28 cellular contexts compared by ENCODE assay signal in genomic region chr6:56766139-56766805, GRCh38.
DNase-seq lines count a peak whose midpoint lies in the region; ATAC-seq and TF ChIP-seq lines count a peak whose summit lies in the region.
"Had no signal": no experiment of that assay in that cellular context is flagged by ENCODE, and none has a peak within 500 bp of the region (broad histone marks: within the 10 kb centered on the region; RNA-seq: fewer than 3 reads in every experiment).

No MANE protein-coding gene starts in this region.

- DNase-seq in MM.1S = no peak
- DNase-seq in chondrocyte (ENCODE audit: low spot score) = no peak
- no peak for DNase-seq in trophoblast cell
- no peak for DNase-seq in transverse colon
- no peak for DNase-seq in left lobe of liver (ENCODE audit: low spot score)
- DNase-seq in hippocampal formation (lab: John Stamatoyannopoulos, UW) = no peak
- DNase-seq: activated CD8-positive, alpha-beta T cell treated with anti-CD3 and anti-CD28 coated beads, Interleukin-2, amount 10 ng/mL, durations not matched to agents 7 days and 5 days; activated effector memory CD4-positive, alpha-beta T cell treated with anti-CD3 and anti-CD28 coated beads, Interleukin-2, amount 50 U/mL, for 16 hours; activated naive CD8-positive, alpha-beta T cell treated with anti-CD3 and anti-CD28 coated beads, Interleukin-2, amount 10 ng/mL, durations not matched to agents 7 days and 5 days; activated T-cell treated with anti-CD3 and anti-CD28 coated beads for 4 hours; C1 segment of cervical spinal cord; DND-41; effector CD8-positive, alpha-beta T cell; immature natural killer cell; NCI-H1105; NCI-H2029; NCI-H774; SIG-M5; stimulated activated CD4-positive, alpha-beta T cell treated with anti-CD3 and anti-CD28 coated beads, Interleukin-2, amount 100 ng/mL, for 24 hours; T-helper 1 cell; uterus had no signal

- H3K9me3 Mint-ChIP-seq in chondrocyte (ENCODE audit: low read depth) = no peaks in the 10 kb centered on the region
- H3K9me3 Mint-ChIP-seq: activated naive CD8-positive, alpha-beta T cell treated with anti-CD3 and anti-CD28 coated beads, Interleukin-2, amount 10 ng/mL, durations not matched to agents 7 days and 5 days; natural killer cell treated with Interleukin-12 subunit alpha and Interleukin-12 subunit beta and Interleukin-15 and Interleukin-18, amount 100 ng/mL, for 72 hours had no signal

- peak overlapping the region; percentile 22 for H2BK120ac ChIP-seq in trophoblast cell (ENCODE audit: insufficient read depth, low read length, poor library complexity)

- H3K79me1 ChIP-seq in trophoblast cell (ENCODE audit: low read length) = peaks cover 2% of the 10 kb centered on the region

- no peak overlapping the region for H3K4me3 Mint-ChIP-seq in chondrocyte (ENCODE audit: unreplicated experiment)
- H3K4me3 Mint-ChIP-seq: activated CD8-positive, alpha-beta T cell treated with anti-CD3 and anti-CD28 coated beads, Interleukin-2, amount 10 ng/mL, durations not matched to agents 7 days and 5 days; activated naive CD8-positive, alpha-beta T cell treated with anti-CD3 and anti-CD28 coated beads, Interleukin-2, amount 10 ng/mL, durations not matched to agents 7 days and 5 days; immature natural killer cell; natural killer cell treated with Interleukin-12 subunit alpha and Interleukin-12 subunit beta and Interleukin-15 and Interleukin-18, amount 100 ng/mL, for 72 hours had no signal

- peak overlapping the region; percentile 40 for H2BK12ac ChIP-seq in trophoblast cell (ENCODE audit: low read length)

- TF ChIP-seq CTCF in MM.1S (IDR thresholded peaks at IDR 0.05; ENCODE audit: low read length) = no peak
- no peak for TF ChIP-seq CTCF in chondrocyte (IDR thresholded peaks at IDR 0.05)
- no peak for TF ChIP-seq CTCF in transverse colon (IDR thresholded peaks at IDR 0.05)

- H2AK5ac ChIP-seq in trophoblast cell (ENCODE audit: low read length) = no peak overlapping the region

- H3K36me3 Mint-ChIP-seq in chondrocyte (ENCODE audit: low read depth) = no peaks in the 10 kb centered on the region
- H3K36me3 Mint-ChIP-seq: activated naive CD8-positive, alpha-beta T cell treated with anti-CD3 and anti-CD28 coated beads, Interleukin-2, amount 10 ng/mL, durations not matched to agents 7 days and 5 days; immature natural killer cell; natural killer cell treated with Interleukin-12 subunit alpha and Interleukin-12 subunit beta and Interleukin-15 and Interleukin-18, amount 100 ng/mL, for 72 hours had no signal

- H3K18ac ChIP-seq in trophoblast cell (ENCODE audit: low read length) = no peak overlapping the region

- no peaks in the 10 kb centered on the region for H3K27me3 ChIP-seq in BLaER1
- H3K27me3 ChIP-seq in MM.1S (replicated peaks; ENCODE audit: insufficient read depth, low read length) = no peaks in the 10 kb centered on the region
- no peaks in the 10 kb centered on the region for H3K27me3 ChIP-seq in trophoblast cell (ENCODE audit: insufficient read depth, low read length)
- no peaks in the 10 kb centered on the region for H3K27me3 ChIP-seq in transverse colon
- H3K27me3 ChIP-seq: hepatocyte, uterus had no signal

- in situ Hi-C loops in transverse colon (cut with MboI; ENCODE audit: low pct_ligation_motif_present in 1 of 4, low pct_unique_long_range_greater_than_20kb in 1 of 4, low sequenced_read_pairs in 3 of 4) = no loop called here

- H4K20me1 ChIP-seq in BLaER1 = no peaks in the 10 kb centered on the region
- H4K20me1 ChIP-seq in MM.1S (ENCODE audit: insufficient read depth, low read length) = no peaks in the 10 kb centered on the region

- no peak overlapping the region for H3K27ac ChIP-seq in BLaER1
- peak overlapping the region; percentile 55; the same call in 1 of the 2 replicates for H3K27ac ChIP-seq in MM.1S (ENCODE audit: low read length)
- peak overlapping the region; percentile 27 for H3K27ac ChIP-seq in trophoblast cell (ENCODE audit: low read depth, low read length)
- peak overlapping the region in 2 of 4 donors; percentile 5 to 25 for H3K27ac ChIP-seq in transverse colon
- H3K27ac ChIP-seq: hepatocyte, skin epidermis, uterus had no signal

- H2AFZ ChIP-seq in MM.1S (ENCODE audit: low read length) (no peak overlapping the region), trophoblast cell (ENCODE audit: insufficient read depth, low read length, poor library complexity) (no peak overlapping the region)
- H2AFZ ChIP-seq: hepatocyte had no signal

- H3K36me3 ChIP-seq in BLaER1 = no peaks in the 10 kb centered on the region
- H3K36me3 ChIP-seq in MM.1S (replicated peaks; ENCODE audit: insufficient read depth, low read length) = no peaks in the 10 kb centered on the region
- H3K36me3 ChIP-seq in trophoblast cell (ENCODE audit: control insufficient read depth in 1 of 2, insufficient read depth in 2 of 2, low read length in 2 of 2) = no peaks in the 10 kb centered on the region
- H3K36me3 ChIP-seq in transverse colon = no peaks in the 10 kb centered on the region
- H3K36me3 ChIP-seq: HAP-1, uterus had no signal

- no peak for TF ChIP-seq EP300 in transverse colon (IDR thresholded peaks at IDR 0.05; ENCODE audit: low read depth)

- no peak overlapping the region for H4K8ac ChIP-seq in trophoblast cell (ENCODE audit: low read depth, low read length)

- H3K79me2 ChIP-seq in MM.1S (ENCODE audit: low read length) (peaks cover 72% of the 10 kb centered on the region), trophoblast cell (ENCODE audit: control insufficient read depth, insufficient read depth, low read length, poor library complexity) (no peaks in the 10 kb centered on the region)

- no peak overlapping the region for H3K14ac ChIP-seq in trophoblast cell (ENCODE audit: low read length)

- H3K4me1 ChIP-seq in BLaER1 (peaks cover 9% of the 10 kb centered on the region), MM.1S (ENCODE audit: low read length) (peaks cover 61% of the 10 kb centered on the region), trophoblast cell (ENCODE audit: control insufficient read depth in 1 of 2, insufficient read depth in 2 of 2, low read length in 2 of 2) (peaks cover 7 to 8% of the 10 kb centered on the region in 2 experiments), transverse colon (peaks cover 0 to 36% (median 7%) of the 10 kb centered on the region in 4 donors)
- H3K4me1 ChIP-seq: HAP-1 had no signal

- H4K12ac ChIP-seq in trophoblast cell (ENCODE audit: low read depth, low read length) = peak overlapping the region; percentile 54

- H3K4me2 ChIP-seq in BLaER1 = peak overlapping the region; percentile 18; the same call in 1 of the 2 replicates
- H3K4me2 ChIP-seq in MM.1S (ENCODE audit: low read depth, low read length) = no peak overlapping the region
- no peak overlapping the region for H3K4me2 ChIP-seq in trophoblast cell (ENCODE audit: low read length)
- H3K4me2 ChIP-seq: hepatocyte had no signal

- H3K23ac ChIP-seq in trophoblast cell (ENCODE audit: low read length) = no peak overlapping the region

- TF ChIP-seq POLR2A in transverse colon (IDR thresholded peaks at IDR 0.05) = no peak

- no peak overlapping the region for H2BK5ac ChIP-seq in trophoblast cell (ENCODE audit: low read depth, low read length, poor library complexity)

- peak overlapping the region; percentile 82 for H3K27ac Mint-ChIP-seq in chondrocyte (ENCODE audit: unreplicated experiment)
- H3K27ac Mint-ChIP-seq: activated CD8-positive, alpha-beta T cell treated with anti-CD3 and anti-CD28 coated beads, Interleukin-2, amount 10 ng/mL, durations not matched to agents 7 days and 5 days; activated naive CD8-positive, alpha-beta T cell treated with anti-CD3 and anti-CD28 coated beads, Interleukin-2, amount 10 ng/mL, durations not matched to agents 7 days and 5 days; immature natural killer cell; natural killer cell treated with Interleukin-12 subunit alpha and Interleukin-12 subunit beta and Interleukin-15 and Interleukin-18, amount 100 ng/mL, for 72 hours; progenitor cell of endocrine pancreas had no signal

- no peaks in the 10 kb centered on the region for H3K9me2 ChIP-seq in MM.1S (replicated peaks; ENCODE audit: insufficient read depth, low read length)

- H4K91ac ChIP-seq in trophoblast cell (ENCODE audit: low read depth, low read length) = no peak overlapping the region

- no peaks in the 10 kb centered on the region for H3K27me3 Mint-ChIP-seq in chondrocyte (ENCODE audit: low read depth)
- H3K27me3 Mint-ChIP-seq: natural killer cell treated with Interleukin-12 subunit alpha and Interleukin-12 subunit beta and Interleukin-15 and Interleukin-18, amount 100 ng/mL, for 72 hours; progenitor cell of endocrine pancreas had no signal

- intact Hi-C loops in transverse colon (cut with DNase I; ENCODE audit: low total_unique reads) = loop anchor here (1.0 to 10.0 kb wide), 2 partner anchors 43 to 79 kb away; no protein-coding TSS in a partner anchor

- H3K9me3 ChIP-seq in BLaER1 = no peaks in the 10 kb centered on the region
- no peaks in the 10 kb centered on the region for H3K9me3 ChIP-seq in MM.1S (replicated peaks; ENCODE audit: insufficient read depth, low read length)
- H3K9me3 ChIP-seq in trophoblast cell (ENCODE audit: insufficient read depth, low read depth, low read length) = no peaks in the 10 kb centered on the region
- H3K9me3 ChIP-seq in transverse colon = no peaks in the 10 kb centered on the region
- H3K9me3 ChIP-seq: HAP-1, uterus had no signal

- H3F3A ChIP-seq in MM.1S (ENCODE audit: insufficient read depth, low read length) = peaks cover 27% of the 10 kb centered on the region

- H3K9ac ChIP-seq in BLaER1 (no peak overlapping the region), MM.1S (ENCODE audit: low read length) (no peak overlapping the region), trophoblast cell (ENCODE audit: low read length) (no peak overlapping the region)

- H3K4ac ChIP-seq in trophoblast cell (ENCODE audit: low read depth, low read length) = no peak overlapping the region

- peaks cover 69% of the 10 kb centered on the region for H3K4me1 Mint-ChIP-seq in chondrocyte (ENCODE audit: low read depth)
- H3K4me1 Mint-ChIP-seq: activated naive CD8-positive, alpha-beta T cell treated with anti-CD3 and anti-CD28 coated beads, Interleukin-2, amount 10 ng/mL, durations not matched to agents 7 days and 5 days; immature natural killer cell had no signal

- no peak for ATAC-seq in left lobe of liver
- ATAC-seq in GM21367 (IDR thresholded peaks at IDR 0.05; ENCODE audit: unreplicated experiment) = no peak
- ATAC-seq: activated CD8-positive, alpha-beta T cell treated with anti-CD3 and anti-CD28 coated beads, Interleukin-2, amount 10 ng/mL, durations not matched to agents 7 days and 5 days; natural killer cell treated with Interleukin-12 subunit alpha and Interleukin-12 subunit beta and Interleukin-15 and Interleukin-18, amount 100 ng/mL, for 72 hours had no signal

- no peak overlapping the region for H3K4me3 ChIP-seq in BLaER1
- no peak overlapping the region for H3K4me3 ChIP-seq in MM.1S (ENCODE audit: low read length)
- H3K4me3 ChIP-seq in trophoblast cell (ENCODE audit: low read depth, low read length) = no peak overlapping the region
- no peak overlapping the region for H3K4me3 ChIP-seq in transverse colon
- H3K4me3 ChIP-seq: HAP-1, hepatocyte, skin epidermis, uterus had no signal

- no CpG with 5 or more reads among the region's 14 CpGs for WGBS in trophoblast cell (ENCODE audit: extremely low coverage, insufficient coverage, insufficient read length)
- 94 to 98% methylated on average over 5 to 14 of the region's 14 CpGs for WGBS in transverse colon (ENCODE audit: low coverage in 1 of 2), 2 donors
